8 cellular contexts compared by ENCODE assay signal in the genomic region with DNA sequence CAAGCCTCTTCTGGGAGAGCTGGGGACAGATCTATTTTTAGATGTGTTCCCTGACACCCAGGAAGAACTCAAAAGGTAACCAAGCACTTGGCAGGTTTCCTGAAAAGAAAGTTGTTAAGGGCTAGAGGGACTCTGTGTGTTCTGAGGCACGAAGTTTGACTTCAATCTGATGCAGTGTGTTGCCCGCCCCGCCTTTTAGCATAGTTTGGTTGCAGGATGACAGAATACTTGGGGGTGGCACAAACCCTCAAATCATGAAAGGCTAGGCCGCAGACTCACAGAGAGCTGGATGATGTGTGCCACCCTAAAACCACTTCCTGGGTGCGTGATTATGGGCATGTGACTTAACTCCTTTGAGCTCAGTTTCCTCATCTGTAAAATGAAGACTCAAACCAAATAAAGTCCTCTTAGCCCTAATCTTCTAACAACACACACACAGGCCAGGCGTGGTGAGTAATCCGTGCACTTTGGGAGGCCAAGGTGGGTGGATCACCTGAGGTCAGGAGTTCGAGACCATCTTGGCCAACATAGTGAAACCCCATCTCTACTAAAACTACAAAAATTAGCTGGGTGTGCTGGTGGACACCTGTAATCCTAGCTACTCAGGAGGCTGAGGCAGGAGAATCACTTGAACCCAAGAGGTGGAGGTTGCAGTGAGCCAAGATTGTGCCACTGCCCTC. TPM values are rescaled to one million over a fixed set of nuclear protein-coding genes. Genes with fewer than 3 reads are reported as not detected.
DNase-seq lines count a peak whose midpoint lies in the region; ATAC-seq and TF ChIP-seq lines count a peak whose summit lies in the region.

No MANE protein-coding gene starts in this region.

- no peak for TF ChIP-seq POLR2A in HCT116 (IDR thresholded peaks at IDR 0.05; ENCODE audit: borderline replicate concordance, extremely low read depth, insufficient read depth, insufficient read length)

- no peak overlapping the region for H3K4me3 Mint-ChIP-seq in activated CD8-positive, alpha-beta memory T cell treated with anti-CD3 and anti-CD28 coated beads, Interleukin-2, amount 10 ng/mL, durations not matched to agents 7 days and 5 days

- TF ChIP-seq CTCF in HCT116 (IDR thresholded peaks at IDR 0.05 in 2 of 3, conservative IDR thresholded peaks at IDR 0.05 in 1 of 3; ENCODE audit: borderline replicate concordance in 1 of 3, insufficient read depth in 1 of 3, low read depth in 2 of 3, low read length in 2 of 3), result no peak
- no peak for TF ChIP-seq CTCF in heart right ventricle (IDR thresholded peaks at IDR 0.05)

- no peaks in the 10 kb centered on the region for H3K36me3 Mint-ChIP-seq in activated CD8-positive, alpha-beta memory T cell treated with anti-CD3 and anti-CD28 coated beads, Interleukin-2, amount 10 ng/mL, durations not matched to agents 7 days and 5 days

- peak overlapping the region; percentile 67 for H3K27ac Mint-ChIP-seq in activated CD8-positive, alpha-beta memory T cell treated with anti-CD3 and anti-CD28 coated beads, Interleukin-2, amount 10 ng/mL, durations not matched to agents 7 days and 5 days

- intact Hi-C loops in HCT116 (cut with micrococcal nuclease), result no loop called here
- intact Hi-C loops in heart right ventricle (cut with DNase I), result loop anchor here in 2 of 10 donors (2.0 kb wide), 2 partner anchors 13 to 37 kb away; a partner anchor contains a TSS

- BruUV-seq in HCT116 (replicated peaks; lab: Mats Ljungman, UMichigan), result no TSS peak

- RAD21 ChIA-PET in HCT116 (lab: Charles Lee; ENCODE audit: low non-redundant PET in 1 of 2, low total read pairs in 2 of 2, uncharacterized antibody in 2 of 2, unreplicated experiment in 2 of 2), result no interaction called here

- ATAC-seq in HCT116, result peak; percentile 74
- peak; percentile 87 for ATAC-seq in activated CD8-positive, alpha-beta memory T cell treated with anti-CD3 and anti-CD28 coated beads, Interleukin-2, amount 10 ng/mL, durations not matched to agents 7 days and 5 days
- peak; percentile 54 to 94 (median 88) for ATAC-seq in heart right ventricle

- peaks cover 25% of the 10 kb centered on the region for H3K4me1 Mint-ChIP-seq in activated CD8-positive, alpha-beta memory T cell treated with anti-CD3 and anti-CD28 coated beads, Interleukin-2, amount 10 ng/mL, durations not matched to agents 7 days and 5 days

- H3K36me3 ChIP-seq in HCT116 (ENCODE audit: control insufficient read depth in 1 of 2, insufficient read depth in 2 of 2, low read length in 2 of 2), result no peaks in the 10 kb centered on the region
- H3K36me3 ChIP-seq in heart right ventricle, result no peaks in the 10 kb centered on the region

- H3K27me3 ChIP-seq in HCT116 (ENCODE audit: insufficient read depth, low read length), result no peaks in the 10 kb centered on the region
- no peaks in the 10 kb centered on the region for H3K27me3 ChIP-seq in heart right ventricle

- H3K79me2 ChIP-seq in HCT116 (ENCODE audit: insufficient read depth, low read length), result no peaks in the 10 kb centered on the region

- peaks cover 10 to 28% of the 10 kb centered on the region in 2 experiments for H3K4me1 ChIP-seq in HCT116 (ENCODE audit: control insufficient read depth in 1 of 2, insufficient read depth in 2 of 2, low read length in 2 of 2)
- peaks cover 0 to 22% (median 16%) of the 10 kb centered on the region in 9 donors for H3K4me1 ChIP-seq in heart right ventricle

- H3K9ac ChIP-seq in HCT116 (ENCODE audit: low read length), result peak overlapping the region; percentile 35

- POLR2A ChIA-PET in HCT116 (lab: Charles Lee), result no interaction called here

- CTCF ChIA-PET in HCT116 (lab: Charles Lee), result no interaction called here
- CTCF ChIA-PET in activated CD8-positive, alpha-beta memory T cell treated with anti-CD3 and anti-CD28 coated beads, Interleukin-2, amount 10 ng/mL, durations not matched to agents 7 days and 5 days (lab: Charles Lee), result interaction anchor here (0.8 to 2.2 kb wide), 7 partner anchors 8 to 89 kb away, joined by 3 to 7 read pairs (median 3); no protein-coding TSS in a partner anchor

- H4K20me1 ChIP-seq in HCT116 (ENCODE audit: insufficient read depth), result no peaks in the 10 kb centered on the region

- H3K27ac ChIP-seq in HCT116 (ENCODE audit: low read depth, low read length) (peak overlapping the region; percentile 19; the same call in 1 of the 2 replicates), heart right ventricle (peak overlapping the region; percentile 62 to 80 (median 76))

- DNase-seq in HCT116 (ENCODE audit: low read depth, low spot score), result no peak
- DNase-seq in activated CD8-positive, alpha-beta memory T cell treated with anti-CD3 and anti-CD28 coated beads, Interleukin-2, amount 10 ng/mL, durations not matched to agents 7 days and 5 days, result peak; percentile 88
- DNase-seq in heart right ventricle, result peak in 1 of 2 donors; percentile 39
- DNase-seq in stimulated activated CD8-positive, alpha-beta memory T cell treated with anti-CD3 and anti-CD28 coated beads, Interleukin-12 subunit alpha, Interleukin-12 subunit beta, amount 100 ng/mL, for 4 hours (ENCODE audit: low read depth), result peak; percentile 58
- no peak for DNase-seq in hippocampal formation (lab: John Stamatoyannopoulos, UW)
- no peak for DNase-seq in Kasumi-1 (lab: John Stamatoyannopoulos, UW)
- DNase-seq in islet precursor cell, result no peak
- DNase-seq in G401 (ENCODE audit: low spot score), result no peak

- in situ Hi-C loops in G401 (cut with HindIII; ENCODE audit: low sequenced_read_pairs), result no loop called here

- WGBS in heart right ventricle, 2 donors, result 77% methylated on average over 8 of the region's 8 CpGs

- no peaks in the 10 kb centered on the region for H3K9me3 Mint-ChIP-seq in activated CD8-positive, alpha-beta memory T cell treated with anti-CD3 and anti-CD28 coated beads, Interleukin-2, amount 10 ng/mL, durations not matched to agents 7 days and 5 days (ENCODE audit: low read depth)

- H3K4me2 ChIP-seq in HCT116 (ENCODE audit: low read length), result peak overlapping the region; percentile 70

- H3K9me3 ChIP-seq in HCT116 (ENCODE audit: control insufficient read depth in 1 of 2, insufficient read depth in 1 of 2, low read depth in 1 of 2, low read length in 2 of 2) (no peaks in the 10 kb centered on the region), heart right ventricle (no peaks in the 10 kb centered on the region)

- H3K4me3 ChIP-seq in HCT116 (replicated peaks in 1 of 2; ENCODE audit: low read depth in 1 of 2, low read length in 2 of 2) (peak overlapping the region in 1 of 2 experiments; percentile 0; a peak in 1 of 4 replicates), heart right ventricle (no peak overlapping the region)

- no peaks in the 10 kb centered on the region for H3K9me2 ChIP-seq in HCT116 (ENCODE audit: insufficient read depth)

- TF ChIP-seq RAD21 in HCT116 (IDR thresholded peaks at IDR 0.05; ENCODE audit: low read depth), result no peak

- peaks cover 2% of the 10 kb centered on the region for H3K27me3 Mint-ChIP-seq in activated CD8-positive, alpha-beta memory T cell treated with anti-CD3 and anti-CD28 coated beads, Interleukin-2, amount 10 ng/mL, durations not matched to agents 7 days and 5 days

- peak overlapping the region; percentile 93 for H2AFZ ChIP-seq in HCT116 (ENCODE audit: low read depth, low read length, poor library complexity, severe bottlenecking)

TF ChIP-seq in HCT116, 20 proteins besides CTCF, POLR2A, EP300 and RAD21 (continues in another document):
- peak; percentile 45; the same call in 1 of the 2 replicates for TF ChIP-seq EGR1 (IDR thresholded peaks at IDR 0.05; ENCODE audit: low read depth)
- no peak for TF ChIP-seq ZNF274 (IDR thresholded peaks at IDR 0.05; ENCODE audit: low read depth, low read length)
- TF ChIP-seq CBX3 (IDR thresholded peaks at IDR 0.05; ENCODE audit: low read depth), result peak; percentile 73; the same call in 1 of the 2 replicates
- no peak for TF ChIP-seq POLR2AphosphoS5 (IDR thresholded peaks at IDR 0.05; ENCODE audit: low read depth, low read length)
- no peak for TF ChIP-seq EZH2 (IDR thresholded peaks at IDR 0.05)
- TF ChIP-seq JUND (IDR thresholded peaks at IDR 0.05), result peak; percentile 51
- TF ChIP-seq CEBPB (IDR thresholded peaks at IDR 0.05; ENCODE audit: low read depth), result no peak
- TF ChIP-seq, protein P1, sequence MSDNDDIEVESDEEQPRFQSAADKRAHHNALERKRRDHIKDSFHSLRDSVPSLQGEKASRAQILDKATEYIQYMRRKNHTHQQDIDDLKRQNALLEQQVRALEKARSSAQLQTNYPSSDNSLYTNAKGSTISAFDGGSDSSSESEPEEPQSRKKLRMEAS (IDR thresholded peaks at IDR 0.05), result peak; percentile 68; the same call in 1 of the 2 replicates
- peak; percentile 58; the same call in 1 of the 2 replicates for TF ChIP-seq SP1 (IDR thresholded peaks at IDR 0.05; ENCODE audit: low read depth)
- TF ChIP-seq YY1 (IDR thresholded peaks at IDR 0.05; ENCODE audit: extremely low read depth, insufficient replicate concordance, low read depth, low read length), result no peak
- TF ChIP-seq FOSL1 (IDR thresholded peaks at IDR 0.05; ENCODE audit: low read depth), result no peak; the same call in 1 of the 2 replicates
- no peak for TF ChIP-seq EZH2phosphoT487 (IDR thresholded peaks at IDR 0.05; ENCODE audit: borderline replicate concordance)
- no peak for TF ChIP-seq SRF (IDR thresholded peaks at IDR 0.05; ENCODE audit: low read depth)
- peak; percentile 42; the same call in 1 of the 2 replicates for TF ChIP-seq SIN3A (IDR thresholded peaks at IDR 0.05; ENCODE audit: low read depth)
- no peak for TF ChIP-seq TCF7L2 (IDR thresholded peaks at IDR 0.05; ENCODE audit: borderline replicate concordance, extremely low read depth, insufficient read depth, insufficient read length)
- TF ChIP-seq ZFX (IDR thresholded peaks at IDR 0.05), result peak; percentile 22; the same call in 1 of the 2 replicates

RNA-seq across cellular contexts. Expression of a gene that starts 12.8 kb away (rescaled TPM):
- total RNA-seq in HCT116 (2021; ENCODE audit: unreplicated experiment) (37.8 TPM), heart right ventricle (10 to 100 TPM; 52.7 to 67.4 (median 60.7) TPM)
- polyA plus RNA-seq in HCT116 (2012), result 22.8 and 26.1 TPM in 2 replicates
- total RNA-seq in activated CD8-positive, alpha-beta memory T cell treated with anti-CD3 and anti-CD28 coated beads, Interleukin-2, amount 10 ng/mL, durations not matched to agents 7 days and 5 days, result 10 to 100 TPM; 28.5 to 31.7 TPM
- 10 to 100 TPM; 25.2 to 52.8 TPM for polyA plus RNA-seq in heart right ventricle
- total RNA-seq in G401 (2014; rRNA removed; shearing (Covaris generic)), result 86.2 and 87.1 TPM in 2 replicates

Comparison
In these comparisons a context has a peak if more than half of its experiments do, and no peak if none do; other contexts are left out.
1. DNase-seq: peak in activated CD8-positive, alpha-beta memory T cell treated with anti-CD3 and anti-CD28 coated beads, Interleukin-2, amount 10 ng/mL, durations not matched to agents 7 days and 5 days (single experiment) and stimulated activated CD8-positive, alpha-beta memory T cell treated with anti-CD3 and anti-CD28 coated beads, Interleukin-12 subunit alpha, Interleukin-12 subunit beta, amount 100 ng/mL, for 4 hours (single experiment); none in HCT116 (single experiment), hippocampal formation (0 of 2), Kasumi-1 (0 of 2), islet precursor cell (single experiment) and G401 (single experiment).
2. Peak in every context shown above with its lines, with median percentiles within 50 percentile points of each other: ATAC-seq.